In genomic region chr1:200027264-200027823, GRCh38 we compare ENCODE assay signal across 12 cellular contexts. TPM values are rescaled to one million over a fixed set of nuclear protein-coding genes. Genes with fewer than 3 reads are reported as not detected.
DNase-seq lines count a peak whose midpoint lies in the region; ATAC-seq, FAIRE-seq and TF ChIP-seq lines count a peak whose summit lies in the region.
"Had no signal": no experiment of that assay in that cellular context is flagged by ENCODE, and none has a peak within 500 bp of the region (broad histone marks: within the 10 kb centered on the region; RNA-seq: fewer than 3 reads in every experiment).

TSS of gene NR5A2 (plus strand) at chr1:200027710. CDS start at chr1:200027848, 138 bp downstream.

- ATAC-seq in PC-3: no peak
- no peak for ATAC-seq in gastroesophageal sphincter
- ATAC-seq: T-helper 17 cell had no signal

- DNase-seq in H7 (no peak), PC-3 (no peak), endothelial cell of umbilical vein (ENCODE audit: low read depth, low spot score) (no peak), NCI-H2029 (lab: John Stamatoyannopoulos, UW) (no peak), amniotic stem cell (lab: John Stamatoyannopoulos, UW) (no peak)
- no peak for DNase-seq in stimulated activated CD4-positive, alpha-beta T cell treated with anti-CD3 and anti-CD28 coated beads, Interleukin-15, amount 100 ng/mL, for 24 hours
- DNase-seq: DMS53, T-helper 17 cell had no signal

- no peaks in the 10 kb centered on the region for H3K9me2 ChIP-seq in PC-3 (replicated peaks; ENCODE audit: low read length)

- 70 to 73% methylated on average over 1 of the region's 1 CpG for WGBS in gastroesophageal sphincter (ENCODE audit: low coverage in 1 of 2), 2 donors

- H3K27me3 ChIP-seq in H7 (ENCODE audit: control insufficient read depth, insufficient read depth, low read length) (peaks cover 30% of the 10 kb centered on the region), PC-3 (ENCODE audit: low read length) (peaks cover 36% of the 10 kb centered on the region), endothelial cell of umbilical vein (ENCODE audit: control insufficient read depth in 2 of 2, insufficient read depth in 2 of 2, low read length in 2 of 2) (peaks cover 7 to 39% of the 10 kb centered on the region in 2 experiments), neuron (ENCODE audit: insufficient read depth, low read length) (peaks cover 52% of the 10 kb centered on the region), gastroesophageal sphincter (peaks cover 81% of the 10 kb centered on the region)

- CTCF ChIA-PET in PC-3 (lab: Charles Lee) (no interaction called here), endothelial cell of umbilical vein (lab: Charles Lee) (interaction anchor here (1.4 to 3.7 kb wide), 2 partner anchors 343 to 483 kb away, joined by 3 to 30 read pairs; no protein-coding TSS in a partner anchor)

- H3K4me1 ChIP-seq in PC-3 (ENCODE audit: insufficient read depth, low read length): peaks cover 12% of the 10 kb centered on the region
- H3K4me1 ChIP-seq in endothelial cell of umbilical vein (ENCODE audit: control insufficient read depth, extremely low read depth, insufficient read depth, low read length): peaks cover 7% of the 10 kb centered on the region
- peaks cover 12% of the 10 kb centered on the region for H3K4me1 ChIP-seq in neuron (ENCODE audit: insufficient read depth, low read length)
- H3K4me1 ChIP-seq in gastroesophageal sphincter: peaks cover 0 to 13% (median 0%) of the 10 kb centered on the region in 3 donors

- no peaks in the 10 kb centered on the region for H3F3A ChIP-seq in PC-3 (ENCODE audit: low read length, unreplicated experiment)

- POLR2A ChIA-PET in PC-3 (lab: Charles Lee; ENCODE audit: unreplicated experiment) (no interaction called here), endothelial cell of umbilical vein (lab: Charles Lee) (no interaction called here)

- H3K4me3 ChIP-seq in H7 (ENCODE audit: insufficient read depth, low read depth, low read length) (no peak within 1 kb of the TSS; the same call in 1 of the 2 replicates), PC-3 (ENCODE audit: low read length) (peak within 1 kb of the TSS; percentile 65), endothelial cell of umbilical vein (replicated peaks in 1 of 3; ENCODE audit: insufficient read depth in 1 of 3, low read depth in 1 of 3, low read length in 3 of 3) (peak within 1 kb of the TSS in 1 of 3 experiments; percentile 64), neuron (ENCODE audit: low read length) (peak within 1 kb of the TSS; percentile 48), gastroesophageal sphincter (peak within 1 kb of the TSS in 1 of 2 donors; percentile 47)

- intact Hi-C loops in PC-3 (cut with micrococcal nuclease) (loop anchor here (5.0 to 10.0 kb wide), 3 partner anchors 105 to 340 kb away; no protein-coding TSS in a partner anchor), endothelial cell of umbilical vein (cut with micrococcal nuclease) (no loop called here)

- H2AFZ ChIP-seq in PC-3 (ENCODE audit: low read length): peak within 1 kb of the TSS; percentile 89
- peak within 1 kb of the TSS; percentile 87 for H2AFZ ChIP-seq in endothelial cell of umbilical vein (ENCODE audit: low read depth, low read length)
- no peak within 1 kb of the TSS for H2AFZ ChIP-seq in neuron (ENCODE audit: low read depth, low read length)

- TF ChIP-seq CTCF in PC-3 (conservative IDR thresholded peaks at IDR 0.05; ENCODE audit: low read depth, low read length) (no peak), endothelial cell of umbilical vein (IDR thresholded peaks at IDR 0.05; ENCODE audit: extremely low read depth in 1 of 2, insufficient read depth in 1 of 2, low read depth in 1 of 2, low read length in 2 of 2) (no peak), gastroesophageal sphincter (IDR thresholded peaks at IDR 0.05) (no peak)

- no peaks in the 10 kb centered on the region for H3K9me1 ChIP-seq in endothelial cell of umbilical vein (replicated peaks; ENCODE audit: control insufficient read depth, extremely low read depth, insufficient read depth, low read length)

- BruUV-seq in PC-3 (replicated peaks; lab: Mats Ljungman, UMichigan): no TSS peak
- BruUV-seq in endothelial cell of umbilical vein (replicated peaks; lab: Mats Ljungman, UMichigan): no TSS peak

- H4K20me1 ChIP-seq in PC-3 (ENCODE audit: low read length) (no peaks in the 10 kb centered on the region), endothelial cell of umbilical vein (replicated peaks; ENCODE audit: control insufficient read depth, extremely low read depth, insufficient read depth, low read length) (no peaks in the 10 kb centered on the region)

- no peak for TF ChIP-seq POLR2A in endothelial cell of umbilical vein (IDR thresholded peaks at IDR 0.05; ENCODE audit: low read depth, low read length)
- no peak for TF ChIP-seq POLR2A in gastroesophageal sphincter (IDR thresholded peaks at IDR 0.05)

- H3K9ac ChIP-seq in PC-3 (ENCODE audit: low read length) (peak within 1 kb of the TSS; percentile 4; the same call in 1 of the 2 replicates), endothelial cell of umbilical vein (replicated peaks; ENCODE audit: extremely low read depth, insufficient read depth, low read length) (peak within 1 kb of the TSS; percentile 22)

- FAIRE-seq in endothelial cell of umbilical vein (lab: Jason Lieb, UNC): no peak
- FAIRE-seq: H54 had no signal

- no peak within 1 kb of the TSS for H3K27ac ChIP-seq in PC-3 (ENCODE audit: low read length)
- no peak within 1 kb of the TSS for H3K27ac ChIP-seq in endothelial cell of umbilical vein (ENCODE audit: insufficient read depth, low read depth, low read length)
- H3K27ac ChIP-seq in gastroesophageal sphincter: no peak within 1 kb of the TSS
- H3K27ac ChIP-seq: esophagus muscularis mucosa had no signal

- dilution Hi-C loops in endothelial cell of umbilical vein (cut with MboI; ENCODE audit: extremely low pct_ligation_motif_present, low sequenced_read_pairs): no loop called here

- H3K79me2 ChIP-seq in PC-3 (ENCODE audit: low read length): no peaks in the 10 kb centered on the region
- no peaks in the 10 kb centered on the region for H3K79me2 ChIP-seq in endothelial cell of umbilical vein (ENCODE audit: control insufficient read depth, insufficient read depth, low read length)

- H3K9me3 ChIP-seq in PC-3 (ENCODE audit: low read length) (no peaks in the 10 kb centered on the region), endothelial cell of umbilical vein (replicated peaks; ENCODE audit: control insufficient read depth, insufficient read depth, low read length) (no peaks in the 10 kb centered on the region), neuron (ENCODE audit: low read length) (no peaks in the 10 kb centered on the region), gastroesophageal sphincter (no peaks in the 10 kb centered on the region)
- H3K9me3 ChIP-seq: esophagus muscularis mucosa had no signal

- TF ChIP-seq EP300 in gastroesophageal sphincter (IDR thresholded peaks at IDR 0.05): no peak

- H3K4me2 ChIP-seq in PC-3 (ENCODE audit: low read length) (peak within 1 kb of the TSS; percentile 82), endothelial cell of umbilical vein (ENCODE audit: insufficient read depth, low read length) (peak within 1 kb of the TSS; percentile 73)

- H3K36me3 ChIP-seq in H7 (replicated peaks; ENCODE audit: control insufficient read depth, insufficient read depth, low read length) (no peaks in the 10 kb centered on the region), PC-3 (ENCODE audit: low read depth, low read length) (no peaks in the 10 kb centered on the region), endothelial cell of umbilical vein (ENCODE audit: control insufficient read depth in 2 of 2, extremely low read depth in 1 of 2, insufficient read depth in 2 of 2, low read length in 2 of 2) (no peaks in the 10 kb centered on the region), neuron (ENCODE audit: insufficient read depth, low read length) (no peaks in the 10 kb centered on the region), gastroesophageal sphincter (no peaks in the 10 kb centered on the region)
- H3K36me3 ChIP-seq: esophagus muscularis mucosa had no signal

TF ChIP-seq in endothelial cell of umbilical vein, 7 proteins besides CTCF, POLR2A, EP300 and RAD21:
- no peak for TF ChIP-seq FOS (IDR thresholded peaks at IDR 0.05; ENCODE audit: borderline replicate concordance, insufficient read depth, low read length)

RNA-seq across cellular contexts. Expression of gene NR5A2, which starts in this region (rescaled TPM):
- 13.2 and 13.9 TPM in 2 replicates for total RNA-seq in H7 (2014; rRNA removed; shearing (Covaris generic))
- total RNA-seq in PC-3 (2014; rRNA removed): 0.36 and 0.40 TPM in 2 replicates
- 10.6 and 12.1 TPM in 2 replicates for total RNA-seq in endothelial cell of umbilical vein
- polyA plus RNA-seq in endothelial cell of umbilical vein: 2.7 and 3.4 TPM in 2 replicates
- 3.8 and 4.5 TPM in 2 replicates for polyA plus RNA-seq in endothelial cell of umbilical vein (2011; cell fraction: cytosol; rRNA removed)
- 6.9 and 10.0 TPM in 2 replicates for polyA plus RNA-seq in endothelial cell of umbilical vein (2011; cell fraction: nucleus; rRNA removed)
- 0.04 and 0.05 TPM in 2 replicates for polyA plus RNA-seq in endothelial cell of umbilical vein (2012)
- 12.4 and 14.7 TPM in 2 replicates for polyA minus RNA-seq in endothelial cell of umbilical vein
- not detected for polyA minus RNA-seq in endothelial cell of umbilical vein (2011; cell fraction: cytosol; rRNA and poly(A)+ RNA removed)
- polyA minus RNA-seq in endothelial cell of umbilical vein (2011; cell fraction: nucleus; rRNA and poly(A)+ RNA removed): 19.0 and 34.1 TPM in 2 replicates
- 1 to 10 TPM; 2.0 to 4.2 (median 3.1) TPM for total RNA-seq in gastroesophageal sphincter
- total RNA-seq: T-helper 17 cell had no signal
